7 cellular contexts compared by ENCODE assay signal in genomic region chr1:221793439-221794078, GRCh38. TPM values are rescaled to one million over a fixed set of nuclear protein-coding genes. Genes with fewer than 3 reads are reported as not detected.
A peak's percentile ranks its signal among the peaks of the same experiment; 100 is the strongest.
DNase-seq lines count a peak whose midpoint lies in the region; ATAC-seq and TF ChIP-seq lines count a peak whose summit lies in the region.

No MANE protein-coding gene starts in this region.

- intact Hi-C loops in mucosa of descending colon (cut with DNase I, micrococcal nuclease): no loop called here

- no peaks in the 10 kb centered on the region for H3K36me3 ChIP-seq in mucosa of descending colon (ENCODE audit: low read depth)

- no peak overlapping the region for H3K4me3 ChIP-seq in mucosa of descending colon

- TF ChIP-seq CTCF in mucosa of descending colon (IDR thresholded peaks at IDR 0.05): no peak

- H3K4me1 ChIP-seq in mucosa of descending colon (ENCODE audit: low read depth): no peaks in the 10 kb centered on the region

- ATAC-seq in GM18867 (IDR thresholded peaks at IDR 0.05; ENCODE audit: unreplicated experiment) (peak; percentile 94), GM21717 (IDR thresholded peaks at IDR 0.05; ENCODE audit: unreplicated experiment) (peak; percentile 83), HG03575 (IDR thresholded peaks at IDR 0.05; ENCODE audit: extremely low read depth, insufficient number of reproducible peaks, low FRiP score, unreplicated experiment) (peak; percentile 57), mucosa of descending colon (peak; percentile 73)

- H3K9me3 ChIP-seq in mucosa of descending colon: no peaks in the 10 kb centered on the region

- DNase-seq in mucosa of descending colon (no peak), NCI-H1694 treated with DMSO at 0.1 percent for 48 hours (lab: John Stamatoyannopoulos, UW) (no peak), NCI-H2081 treated with DMSO at 0.1 percent for 48 hours (lab: John Stamatoyannopoulos, UW) (no peak)
- DNase-seq in activated CD4-positive, alpha-beta T cell treated with anti-CD3 and anti-CD28 coated beads for 4 hours: no peak

RNA-seq across cellular contexts. Expression of gene DUSP10, which starts 51.7 kb away (rescaled TPM):
- total RNA-seq in mucosa of descending colon: 10 to 100 TPM in 1 of 3 donors, 1 to 10 TPM in 2; 1.9 to 27.2 (median 4.3) TPM
